8 cellular contexts compared by ENCODE assay signal in the genomic region with DNA sequence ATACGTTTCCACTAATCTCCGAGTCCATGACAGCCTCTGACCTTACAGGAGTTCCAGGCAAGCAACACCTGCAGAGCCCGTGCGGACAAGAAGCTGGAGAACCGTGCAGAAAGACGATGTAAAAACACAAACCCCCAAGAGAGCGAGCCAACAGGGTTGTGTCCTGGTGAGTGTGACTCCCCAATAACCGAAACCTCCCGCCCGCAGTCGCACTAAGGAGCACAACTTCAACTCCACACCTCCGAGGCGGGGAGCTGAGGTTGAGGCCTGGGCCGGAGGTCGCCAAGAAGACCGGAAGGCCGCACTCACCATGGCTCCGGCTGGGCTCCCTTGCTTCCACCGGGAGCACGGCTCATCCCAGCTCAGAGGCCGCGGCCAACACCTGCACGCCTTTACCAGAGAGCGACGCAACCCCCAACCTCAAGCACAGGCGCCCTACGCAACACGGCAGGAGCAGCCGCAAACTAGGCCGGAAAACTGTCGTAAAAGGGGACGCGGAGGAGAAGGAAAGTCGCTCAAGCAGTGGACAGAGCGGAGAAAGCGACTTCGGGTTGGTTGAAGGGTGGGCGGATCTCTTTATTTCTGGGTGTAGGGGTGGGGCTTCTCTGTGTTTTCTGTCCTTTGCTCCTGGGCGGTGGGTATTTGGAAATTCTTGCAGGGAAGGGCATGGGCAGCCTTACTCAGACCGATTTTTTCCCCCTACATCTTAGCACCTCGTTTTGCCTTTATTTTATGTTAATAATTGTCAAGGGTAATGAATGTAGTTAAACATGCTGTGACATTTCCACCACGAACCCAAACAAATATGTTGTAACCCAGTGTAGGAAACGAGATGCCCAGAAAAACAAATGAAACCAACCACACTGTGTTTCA. TPM values are rescaled to one million over a fixed set of nuclear protein-coding genes. Genes with fewer than 3 reads are reported as not detected.
DNase-seq lines count a peak whose midpoint lies in the region; ATAC-seq and TF ChIP-seq lines count a peak whose summit lies in the region.

TSS of gene DNAJC19 (minus strand) at position 446 of the 873 bp plus-strand sequence. CDS start at position 312, 134 bp downstream.

- POLR2A ChIA-PET in Panc1 (lab: Charles Lee), result no interaction called here

- H3K9me3 ChIP-seq in Panc1 (ENCODE audit: control insufficient read depth, insufficient read depth, low read depth, low read length) (no peaks in the 10 kb centered on the region), esophagus (ENCODE audit: control insufficient read depth in 2 of 2, insufficient read depth in 1 of 2, low read depth in 1 of 2, low read length in 1 of 2) (no peaks in the 10 kb centered on the region), mucosa of stomach (ENCODE audit: control insufficient read depth, low read length) (no peaks in the 10 kb centered on the region)

- in situ Hi-C loops in Panc1 (cut with HindIII; ENCODE audit: low pct_unique_long_range_greater_than_20kb, low sequenced_read_pairs), result no loop called here

- peaks cover 5% of the 10 kb centered on the region; the same call in 1 of the 2 replicates for H3K4me1 ChIP-seq in Panc1 (ENCODE audit: control insufficient read depth, insufficient read depth, low read length)
- H3K4me1 ChIP-seq in esophagus (ENCODE audit: control insufficient read depth in 2 of 2, insufficient read depth in 2 of 2, low read length in 1 of 2), result no peaks in the 10 kb centered on the region
- H3K4me1 ChIP-seq in mucosa of stomach (ENCODE audit: control insufficient read depth, insufficient read depth, low read length), result no peaks in the 10 kb centered on the region

- H3K4me3 Mint-ChIP-seq in activated T-cell treated with anti-CD3 and anti-CD28 coated beads, Interleukin-2, amount 50 U/mL, for 4 hours, result peak within 1 kb of the TSS; percentile 90

- 0% methylated on average over 43 of the region's 43 CpGs for WGBS in esophagus, 2 donors

- peak within 1 kb of the TSS; percentile 84 for H3K9ac ChIP-seq in mucosa of stomach (ENCODE audit: low read length)

- H3K4me3 ChIP-seq in Panc1 (ENCODE audit: low read depth in 2 of 2, low read length in 2 of 2), result peak within 1 kb of the TSS; percentile 89 to 99
- H3K4me3 ChIP-seq in esophagus (ENCODE audit: low read depth in 1 of 2, low read length in 2 of 2), result peak within 1 kb of the TSS; percentile 77 to 80
- peak within 1 kb of the TSS; percentile 93 for H3K4me3 ChIP-seq in mucosa of stomach (ENCODE audit: low read length)

- ATAC-seq in GM21723 (IDR thresholded peaks at IDR 0.05; ENCODE audit: unreplicated experiment), result peak; percentile 98
- ATAC-seq in Panc1, result peak; percentile 99
- peak; percentile 96 for ATAC-seq in activated T-cell treated with anti-CD3 and anti-CD28 coated beads, Interleukin-2, amount 50 U/mL, for 4 hours

- intact Hi-C loops in Panc1 (cut with micrococcal nuclease; ENCODE audit: unreplicated experiment), result loop anchor here (10.0 kb wide), 2 partner anchors 185 kb away; no protein-coding TSS in a partner anchor

- H3K27ac ChIP-seq in Panc1 (ENCODE audit: low read length), result peak within 1 kb of the TSS; percentile 92
- H3K27ac ChIP-seq in esophagus (ENCODE audit: low read depth in 2 of 2, low read length in 1 of 2), result peak within 1 kb of the TSS; percentile 90 to 92

- TSS peak; percentile 70 for BruUV-seq in Panc1 (replicated peaks; lab: Mats Ljungman, UMichigan)

- TF ChIP-seq CTCF in Panc1 (IDR thresholded peaks at IDR 0.05), result no peak

- H3K36me3 Mint-ChIP-seq in activated T-cell treated with anti-CD3 and anti-CD28 coated beads, Interleukin-2, amount 50 U/mL, for 4 hours (ENCODE audit: insufficient read depth), result peaks cover 16% of the 10 kb centered on the region

- H3K27me3 ChIP-seq in Panc1 (ENCODE audit: control insufficient read depth, insufficient read depth, low read length) (peaks cover 6% of the 10 kb centered on the region; the same call in 1 of the 2 replicates), esophagus (ENCODE audit: control insufficient read depth in 1 of 2, insufficient read depth in 2 of 2, low read length in 2 of 2) (no peaks in the 10 kb centered on the region), mucosa of stomach (ENCODE audit: control insufficient read depth, insufficient read depth, low read length) (no peaks in the 10 kb centered on the region)

- no peaks in the 10 kb centered on the region for H3K36me3 ChIP-seq in Panc1 (ENCODE audit: control insufficient read depth, insufficient read depth, low read length)
- H3K36me3 ChIP-seq in esophagus (ENCODE audit: control insufficient read depth in 2 of 2, insufficient read depth in 2 of 2, low read length in 1 of 2), result no peaks in the 10 kb centered on the region
- no peaks in the 10 kb centered on the region for H3K36me3 ChIP-seq in mucosa of stomach (ENCODE audit: control insufficient read depth, insufficient read depth, low read length)

- CTCF ChIA-PET in Panc1 (lab: Charles Lee), result interaction anchor here (0.6 kb wide), 1 partner anchor 184 kb away, joined by 4 read pairs; no protein-coding TSS in a partner anchor

- H3K27me3 Mint-ChIP-seq in activated T-cell treated with anti-CD3 and anti-CD28 coated beads, Interleukin-2, amount 50 U/mL, for 4 hours (ENCODE audit: low read depth), result no peaks in the 10 kb centered on the region

- H3K4me1 Mint-ChIP-seq in activated T-cell treated with anti-CD3 and anti-CD28 coated beads, Interleukin-2, amount 50 U/mL, for 4 hours (ENCODE audit: low read depth), result peaks cover 26% of the 10 kb centered on the region

- DNase-seq in DMS53 (lab: John Stamatoyannopoulos, UW) (peak; percentile 98), KG1 (lab: John Stamatoyannopoulos, UW) (peak; percentile 81), Panc1 (ENCODE audit: low read depth, low spot score) (peak; percentile 87)
- DNase-seq in activated T-cell treated with anti-CD3 and anti-CD28 coated beads, Interleukin-2, amount 50 U/mL, for 4 hours, result peak; percentile 81
- peak; percentile 73 to 74 for DNase-seq in stimulated activated CD8-positive, alpha-beta memory T cell treated with anti-CD3 and anti-CD28 coated beads, Interleukin-7, amount 100 ng/mL, for 1 hour (ENCODE audit: low read depth in 2 of 2)

- no peaks in the 10 kb centered on the region for H3K9me3 Mint-ChIP-seq in activated T-cell treated with anti-CD3 and anti-CD28 coated beads, Interleukin-2, amount 50 U/mL, for 4 hours

RNA-seq across cellular contexts. Expression of gene DNAJC19, which starts in this region (rescaled TPM):
- 56.8 TPM for total RNA-seq in Panc1 (2021; ENCODE audit: unreplicated experiment)
- polyA plus RNA-seq in Panc1 (2012; ENCODE audit: insufficient read length), result 41.3 TPM
- 10 to 100 TPM; 65.3 to 82.5 (median 69.6) TPM for total RNA-seq in activated T-cell treated with anti-CD3 and anti-CD28 coated beads, Interleukin-2, amount 50 U/mL, for 4 hours
- polyA plus RNA-seq in esophagus, result 10 to 100 TPM; 35.6 to 36.1 TPM

Comparison
In these comparisons a context has a peak if more than half of its experiments do, and no peak if none do; other contexts are left out.
1. Peak in every context shown above with its lines: DNase-seq, ATAC-seq, H3K4me3 ChIP-seq and H3K27ac ChIP-seq.